16 cellular contexts compared by ENCODE assay signal in the genomic region with DNA sequence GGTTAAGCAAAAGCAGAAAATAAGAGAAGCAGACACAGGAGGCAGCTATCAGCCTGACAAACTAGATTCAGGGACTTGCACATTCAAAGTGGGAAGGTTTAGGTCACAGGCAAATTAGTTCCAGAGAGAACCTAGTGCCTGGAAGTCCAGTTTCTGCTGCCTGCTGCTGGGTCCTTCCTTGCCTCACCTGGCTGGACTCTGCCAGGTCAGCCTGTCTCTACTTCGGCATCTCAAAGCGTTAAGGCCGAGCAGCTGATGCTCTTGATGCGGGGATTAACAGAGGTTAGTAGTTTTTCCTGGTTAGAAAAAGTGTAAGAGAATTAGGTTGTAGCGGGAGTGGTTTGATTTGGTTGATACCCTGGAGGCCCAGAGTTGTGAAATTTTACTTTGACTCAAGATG.
"Had no signal": no experiment of that assay in that cellular context is flagged by ENCODE, and none has a peak within 500 bp of the region (broad histone marks: within the 10 kb centered on the region; RNA-seq: fewer than 3 reads in every experiment).

No MANE protein-coding gene starts in this region.

- H3K4me1 Mint-ChIP-seq: activated CD4-positive, alpha-beta T cell treated with anti-CD3 and anti-CD28 coated beads for 36 hours had no signal

- H3K4me3 Mint-ChIP-seq: activated CD4-positive, alpha-beta T cell treated with anti-CD3 and anti-CD28 coated beads for 36 hours; activated T-helper 1 cell treated with anti-CD3 and anti-CD28 coated beads, Interleukin-12 subunit alpha, Interleukin-12 subunit beta, Interleukin-2, Interleukin-4 antibody, amounts not matched to agents 30 ng/mL and 10 ng/mL and 1 ng/mL, durations not matched to agents 14 hours and 24 hours and 36 hours; T-helper 2 cell treated with Interferon-gamma antibody and Interleukin-4, amounts not matched to agents 5 μg/mL and 100 μg/mL, for 36 hours had no signal

- DNase-seq: activated CD4-positive, alpha-beta T cell treated with anti-CD3 and anti-CD28 coated beads for 36 hours; activated CD4-positive, alpha-beta T cell treated with anti-CD3 and anti-CD28 coated beads, Interleukin-2, amount 50 U/mL, for 48 hours; activated gamma-delta T cell treated with Interleukin-2 at 50 U/mL for 16 hours; activated T-cell treated with anti-CD3 and anti-CD28 coated beads for 4 hours; effector CD8-positive, alpha-beta T cell; left colon; midbrain; stimulated activated naive CD8-positive, alpha-beta T cell treated with anti-CD3 and anti-CD28 coated beads, Interleukin-15, Interleukin-2, amounts not matched to agents 100 U/mL and 50 U/mL, for 24 hours; transverse colon had no signal

- H3K9me3 ChIP-seq: prostate gland, right atrium auricular region, suprapubic skin, transverse colon had no signal

- H3K9me3 Mint-ChIP-seq: activated naive CD4-positive, alpha-beta T cell treated with anti-CD3 and anti-CD28 coated beads, Interleukin-2, amount 50 U/mL, for 72 hours; activated T-helper 1 cell treated with anti-CD3 and anti-CD28 coated beads, Interleukin-12 subunit alpha, Interleukin-12 subunit beta, Interleukin-2, Interleukin-4 antibody, amounts not matched to agents 30 ng/mL and 10 ng/mL and 1 ng/mL, durations not matched to agents 14 hours and 24 hours and 36 hours; T-helper 2 cell treated with Interferon-gamma antibody and Interleukin-4, amounts not matched to agents 5 μg/mL and 100 μg/mL, for 36 hours had no signal

- H3K27ac ChIP-seq: prostate gland, right atrium auricular region, skin epidermis, suprapubic skin, transverse colon had no signal

- H3K27me3 ChIP-seq: right atrium auricular region, suprapubic skin, transverse colon had no signal

- H3K36me3 ChIP-seq: prostate gland, right atrium auricular region, suprapubic skin, transverse colon had no signal

- H3K27me3 Mint-ChIP-seq: activated CD4-positive, alpha-beta T cell treated with anti-CD3 and anti-CD28 coated beads for 36 hours had no signal

- H3K27ac Mint-ChIP-seq: activated CD4-positive, alpha-beta T cell treated with anti-CD3 and anti-CD28 coated beads for 36 hours; activated naive CD4-positive, alpha-beta T cell treated with anti-CD3 and anti-CD28 coated beads, Interleukin-2, amount 50 U/mL, for 72 hours; activated T-helper 1 cell treated with anti-CD3 and anti-CD28 coated beads, Interleukin-12 subunit alpha, Interleukin-12 subunit beta, Interleukin-2, Interleukin-4 antibody, amounts not matched to agents 30 ng/mL and 10 ng/mL and 1 ng/mL, durations not matched to agents 14 hours and 24 hours and 36 hours; T-helper 2 cell treated with Interferon-gamma antibody and Interleukin-4, amounts not matched to agents 5 μg/mL and 100 μg/mL, for 36 hours had no signal

- H3K4me1 ChIP-seq: prostate gland, right atrium auricular region, suprapubic skin had no signal

- H3K4me3 ChIP-seq: prostate gland, right atrium auricular region, skin epidermis, suprapubic skin, transverse colon had no signal

- ATAC-seq: activated CD4-positive, alpha-beta T cell treated with anti-CD3 and anti-CD28 coated beads for 36 hours; activated naive CD4-positive, alpha-beta T cell treated with anti-CD3 and anti-CD28 coated beads, Interleukin-2, amount 50 U/mL, for 72 hours; left colon; stimulated activated naive CD8-positive, alpha-beta T cell treated with anti-CD3 and anti-CD28 coated beads, Interleukin-15, Interleukin-2, amounts not matched to agents 100 U/mL and 50 U/mL, for 24 hours had no signal
